17 cellular contexts compared by ENCODE assay signal in the genomic region with DNA sequence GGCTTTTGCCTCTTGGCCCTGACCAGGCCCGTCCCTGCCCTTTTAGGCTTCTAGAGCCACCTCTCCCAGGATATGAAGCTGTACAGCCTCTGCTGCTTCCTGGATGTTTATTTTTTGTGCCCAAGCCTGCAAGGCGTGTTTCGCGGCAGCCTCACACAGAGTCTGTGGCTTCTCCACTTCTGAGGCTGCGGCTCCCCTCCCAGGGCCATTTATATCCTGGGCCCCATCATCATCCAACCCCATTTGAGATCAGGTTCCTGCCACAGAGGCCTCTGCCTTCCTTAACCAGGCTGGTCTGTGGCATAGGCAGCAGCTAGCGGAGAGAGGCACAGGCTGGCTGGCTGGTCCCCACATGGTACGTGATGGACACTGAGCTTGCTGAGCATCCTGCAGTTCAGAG.
DNase-seq lines count a peak whose midpoint lies in the region; ATAC-seq and TF ChIP-seq lines count a peak whose summit lies in the region.
"Had no signal": no experiment of that assay in that cellular context is flagged by ENCODE, and none has a peak within 500 bp of the region (broad histone marks: within the 10 kb centered on the region; RNA-seq: fewer than 3 reads in every experiment).

No MANE protein-coding gene starts in this region.

- H3K27me3 Mint-ChIP-seq in activated CD8-positive, alpha-beta T cell treated with anti-CD3 and anti-CD28 coated beads, Interleukin-2, amount 10 ng/mL, durations not matched to agents 7 days and 5 days (ENCODE audit: low read depth), result no peaks in the 10 kb centered on the region
- H3K27me3 Mint-ChIP-seq in activated CD8-positive, alpha-beta T cell treated with anti-CD3 and anti-CD28 coated beads for 36 hours, result no peaks in the 10 kb centered on the region
- H3K27me3 Mint-ChIP-seq: CD4-positive, CD25-positive, alpha-beta regulatory T cell had no signal

- intact Hi-C loops in activated CD8-positive, alpha-beta T cell treated with anti-CD3 and anti-CD28 coated beads for 36 hours (cut with micrococcal nuclease), result no loop called here

- H3K27me3 ChIP-seq in osteoblast (ENCODE audit: insufficient read depth, low read length), result no peaks in the 10 kb centered on the region
- H3K27me3 ChIP-seq: BE2C had no signal

- no peak overlapping the region for H3K4me2 ChIP-seq in osteoblast (ENCODE audit: insufficient read depth, low read length)
- H3K4me2 ChIP-seq: GM23338 had no signal

- POLR2A ChIA-PET in activated CD8-positive, alpha-beta T cell treated with anti-CD3 and anti-CD28 coated beads, Interleukin-2, amount 10 ng/mL, durations not matched to agents 7 days and 5 days (lab: Charles Lee), result no interaction called here
- POLR2A ChIA-PET in activated CD8-positive, alpha-beta T cell treated with anti-CD3 and anti-CD28 coated beads for 36 hours (lab: Charles Lee), result no interaction called here

- H3K4me3 Mint-ChIP-seq in activated CD8-positive, alpha-beta T cell treated with anti-CD3 and anti-CD28 coated beads, Interleukin-2, amount 10 ng/mL, durations not matched to agents 7 days and 5 days, result no peak overlapping the region
- H3K4me3 Mint-ChIP-seq in activated CD8-positive, alpha-beta T cell treated with anti-CD3 and anti-CD28 coated beads for 36 hours, result no peak overlapping the region
- H3K4me3 Mint-ChIP-seq: CD4-positive, CD25-positive, alpha-beta regulatory T cell; CD8-positive, alpha-beta memory T cell; GM23338; H9; IgD-negative memory B cell had no signal

- H3K27ac ChIP-seq in osteoblast (ENCODE audit: low read depth, low read length), result no peak overlapping the region

- peaks cover 12% of the 10 kb centered on the region for H3K4me1 Mint-ChIP-seq in activated CD8-positive, alpha-beta T cell treated with anti-CD3 and anti-CD28 coated beads, Interleukin-2, amount 10 ng/mL, durations not matched to agents 7 days and 5 days (ENCODE audit: low read depth)
- H3K4me1 Mint-ChIP-seq in activated CD8-positive, alpha-beta T cell treated with anti-CD3 and anti-CD28 coated beads for 36 hours (ENCODE audit: low read depth), result no peaks in the 10 kb centered on the region
- H3K4me1 Mint-ChIP-seq: CD8-positive, alpha-beta memory T cell; GM23338; H9 had no signal

- no peak for TF ChIP-seq CTCF in activated CD8-positive, alpha-beta T cell treated with anti-CD3 and anti-CD28 coated beads for 36 hours (IDR thresholded peaks at IDR 0.05)
- TF ChIP-seq CTCF in osteoblast (IDR thresholded peaks at IDR 0.05; ENCODE audit: extremely low read depth, low read depth, low read length), result no peak

- no peak overlapping the region for H2AFZ ChIP-seq in osteoblast (ENCODE audit: low read length)
- H2AFZ ChIP-seq: GM23338 had no signal

- H3K36me3 ChIP-seq in osteoblast (ENCODE audit: insufficient read depth, low read length), result no peaks in the 10 kb centered on the region
- H3K36me3 ChIP-seq: BE2C had no signal

- peak; percentile 21 for DNase-seq in activated CD8-positive, alpha-beta T cell treated with anti-CD3 and anti-CD28 coated beads, Interleukin-2, amount 10 ng/mL, durations not matched to agents 7 days and 5 days
- no peak for DNase-seq in activated CD8-positive, alpha-beta T cell treated with anti-CD3 and anti-CD28 coated beads for 36 hours
- DNase-seq in M059J (ENCODE audit: low read depth), result peak; percentile 22
- peak; percentile 46 for DNase-seq in myocyte (ENCODE audit: low read depth)
- DNase-seq in osteoblast (ENCODE audit: insufficient read length, low spot score, missing footprints), result no peak
- DNase-seq in NCI-H2029 (lab: John Stamatoyannopoulos, UW), result no peak
- no peak for DNase-seq in DMS153 treated with DMSO at 0.1 percent for 48 hours (lab: John Stamatoyannopoulos, UW; ENCODE audit: unreplicated experiment)
- DNase-seq: ACHN; C1 segment of cervical spinal cord; CD4-positive, CD25-positive, alpha-beta regulatory T cell; CD8-positive, alpha-beta memory T cell; DMS79; GDM1; H9 had no signal

- H3K9me3 ChIP-seq in osteoblast (ENCODE audit: low read depth, low read length), result no peaks in the 10 kb centered on the region
- H3K9me3 ChIP-seq: BE2C had no signal

- CTCF ChIA-PET in activated CD8-positive, alpha-beta T cell treated with anti-CD3 and anti-CD28 coated beads, Interleukin-2, amount 10 ng/mL, durations not matched to agents 7 days and 5 days (lab: Charles Lee), result interaction anchor here (1.4 kb wide), 1 partner anchor 440 kb away, joined by 6 read pairs; no protein-coding TSS in a partner anchor
- CTCF ChIA-PET in activated CD8-positive, alpha-beta T cell treated with anti-CD3 and anti-CD28 coated beads for 36 hours (lab: Charles Lee), result interaction anchor here (1.6 kb wide), 1 partner anchor 439 kb away, joined by 3 read pairs; no protein-coding TSS in a partner anchor

- no peaks in the 10 kb centered on the region for H3K36me3 Mint-ChIP-seq in activated CD8-positive, alpha-beta T cell treated with anti-CD3 and anti-CD28 coated beads, Interleukin-2, amount 10 ng/mL, durations not matched to agents 7 days and 5 days (ENCODE audit: low read depth)
- no peaks in the 10 kb centered on the region for H3K36me3 Mint-ChIP-seq in activated CD8-positive, alpha-beta T cell treated with anti-CD3 and anti-CD28 coated beads for 36 hours (ENCODE audit: low read depth)
- H3K36me3 Mint-ChIP-seq: IgD-negative memory B cell had no signal

- H4K20me1 ChIP-seq in osteoblast (ENCODE audit: insufficient read depth, low read length), result no peaks in the 10 kb centered on the region

- H3K27ac Mint-ChIP-seq in activated CD8-positive, alpha-beta T cell treated with anti-CD3 and anti-CD28 coated beads, Interleukin-2, amount 10 ng/mL, durations not matched to agents 7 days and 5 days, result peak overlapping the region; percentile 12
- H3K27ac Mint-ChIP-seq in activated CD8-positive, alpha-beta T cell treated with anti-CD3 and anti-CD28 coated beads for 36 hours, result no peak overlapping the region
- H3K27ac Mint-ChIP-seq: GM23338, H9, IgD-negative memory B cell had no signal

- peaks cover 3% of the 10 kb centered on the region for H3K4me1 ChIP-seq in osteoblast (ENCODE audit: insufficient read depth, low read length)
- H3K4me1 ChIP-seq: BE2C had no signal

- peak; percentile 51 for ATAC-seq in activated CD8-positive, alpha-beta T cell treated with anti-CD3 and anti-CD28 coated beads, Interleukin-2, amount 10 ng/mL, durations not matched to agents 7 days and 5 days
- no peak for ATAC-seq in activated CD8-positive, alpha-beta T cell treated with anti-CD3 and anti-CD28 coated beads for 36 hours
- ATAC-seq: GM23338 had no signal

- no peaks in the 10 kb centered on the region for H3K79me2 ChIP-seq in osteoblast (ENCODE audit: insufficient read depth, low read length)

- H3K4me3 ChIP-seq in osteoblast (ENCODE audit: insufficient read depth, low read length), result no peak overlapping the region
- H3K4me3 ChIP-seq: GM23338 had no signal

- H3K9me3 Mint-ChIP-seq in activated CD8-positive, alpha-beta T cell treated with anti-CD3 and anti-CD28 coated beads, Interleukin-2, amount 10 ng/mL, durations not matched to agents 7 days and 5 days (ENCODE audit: insufficient read depth), result no peaks in the 10 kb centered on the region
- H3K9me3 Mint-ChIP-seq in activated CD8-positive, alpha-beta T cell treated with anti-CD3 and anti-CD28 coated beads for 36 hours, result no peaks in the 10 kb centered on the region
- H3K9me3 Mint-ChIP-seq: CD8-positive, alpha-beta memory T cell; GM23338; H9; IgD-negative memory B cell had no signal

Comparison
In these comparisons a context has a peak if more than half of its experiments do, and no peak if none do; other contexts are left out.
1. DNase-seq: peak in activated CD8-positive, alpha-beta T cell treated with anti-CD3 and anti-CD28 coated beads, Interleukin-2, amount 10 ng/mL, durations not matched to agents 7 days and 5 days (single experiment), M059J (single experiment) and myocyte (single experiment); none in activated CD8-positive, alpha-beta T cell treated with anti-CD3 and anti-CD28 coated beads for 36 hours (single experiment), osteoblast (single experiment), NCI-H2029 (single experiment) and DMS153 treated with DMSO at 0.1 percent for 48 hours (single experiment).